8 cellular contexts compared by ENCODE assay signal in genomic region chr9:135959814-135960213, GRCh38. TPM values are rescaled to one million over a fixed set of nuclear protein-coding genes. Genes with fewer than 3 reads are reported as not detected.
DNase-seq lines count a peak whose midpoint lies in the region; ATAC-seq, FAIRE-seq and TF ChIP-seq lines count a peak whose summit lies in the region.

No MANE protein-coding gene starts in this region.

- peaks cover 3% of the 10 kb centered on the region; the same call in 1 of the 2 replicates for H4K20me1 ChIP-seq in HepG2 (ENCODE audit: insufficient read depth, low read length)

- TF ChIP-seq EP300 in HepG2 (IDR thresholded peaks at IDR 0.05; ENCODE audit: low read depth in 2 of 2, low read length in 2 of 2) (no peak), HepG2 (CRISPR knock-in tag; IDR thresholded peaks at IDR 0.05; ENCODE audit: borderline replicate concordance) (no peak), tibial nerve (IDR thresholded peaks at IDR 0.05) (no peak)

- POLR2A ChIA-PET in activated CD4-positive, alpha-beta T cell treated with anti-CD3 and anti-CD28 coated beads, Interleukin-2, amount 10 ng/mL, durations not matched to agents 7 days and 5 days (lab: Charles Lee): no interaction called here
- POLR2A ChIA-PET in HepG2 (lab: Yijun Ruan, JAX): interaction anchor here (2.1 kb wide), 1 partner anchor 158 kb away, joined by 6 read pairs; no protein-coding TSS in a partner anchor

- H3K9ac ChIP-seq in HepG2 (ENCODE audit: insufficient read depth, low read depth, low read length): peak overlapping the region; percentile 78

- H3K27ac ChIP-seq in ascending aorta (peak overlapping the region in 1 of 2 donors; percentile 91), HepG2 (ENCODE audit: extremely low read length, insufficient read depth, low read length) (no peak overlapping the region), tibial nerve (peak overlapping the region in 3 of 4 donors; percentile 79 to 95 (median 92))

- H3K4me3 ChIP-seq in ascending aorta (peak overlapping the region; percentile 67 to 96), HepG2 (replicated peaks in 1 of 3; ENCODE audit: insufficient read depth in 1 of 3, low read depth in 2 of 3, low read length in 3 of 3) (peak overlapping the region; percentile 90 to 98 (median 92)), tibial nerve (peak overlapping the region in 3 of 4 donors; percentile 84 to 99 (median 93))

- H3K27me3 ChIP-seq in ascending aorta: no peaks in the 10 kb centered on the region
- H3K27me3 ChIP-seq in HepG2 (ENCODE audit: control insufficient read depth in 1 of 2, insufficient read depth in 2 of 2, low read length in 2 of 2): peaks cover 6 to 17% of the 10 kb centered on the region in 2 experiments; a peak in 3 of 5 replicates
- H3K27me3 ChIP-seq in tibial nerve: no peaks in the 10 kb centered on the region

- no peak for TF ChIP-seq CTCF in ascending aorta (IDR thresholded peaks at IDR 0.05)
- no peak for TF ChIP-seq CTCF in HepG2 (CRISPR knock-in tag; IDR thresholded peaks at IDR 0.05)
- no peak for TF ChIP-seq CTCF in tibial nerve (IDR thresholded peaks at IDR 0.05)

- H3K4me2 ChIP-seq in HepG2 (ENCODE audit: low read depth, low read length): peak overlapping the region; percentile 73

- no peaks in the 10 kb centered on the region for H3K9me3 Mint-ChIP-seq in activated CD4-positive, alpha-beta T cell treated with anti-CD3 and anti-CD28 coated beads, Interleukin-2, amount 10 ng/mL, durations not matched to agents 7 days and 5 days

- H3K4me1 Mint-ChIP-seq in activated CD4-positive, alpha-beta T cell treated with anti-CD3 and anti-CD28 coated beads, Interleukin-2, amount 10 ng/mL, durations not matched to agents 7 days and 5 days: peaks cover 21% of the 10 kb centered on the region

- CTCF ChIA-PET in activated CD4-positive, alpha-beta T cell treated with anti-CD3 and anti-CD28 coated beads, Interleukin-2, amount 10 ng/mL, durations not matched to agents 7 days and 5 days (lab: Charles Lee): interaction anchor here (0.9 kb wide), 1 partner anchor 72 kb away, joined by 4 read pairs; no protein-coding TSS in a partner anchor
- CTCF ChIA-PET in HepG2 (lab: Yijun Ruan, JAX; ENCODE audit: low intra/inter-chr PET ratio, low total read pairs): no interaction called here

- no peak for DNase-seq in activated CD4-positive, alpha-beta T cell treated with anti-CD3 and anti-CD28 coated beads, Interleukin-2, amount 10 ng/mL, durations not matched to agents 7 days and 5 days
- DNase-seq in activated CD4-positive, alpha-beta T cell treated with anti-CD3 and anti-CD28 coated beads, Interleukin-2, amount 50 U/mL, for 48 hours: no peak
- no peak for DNase-seq in ascending aorta (ENCODE audit: low spot score in 2 of 2)
- no peak for DNase-seq in HepG2 (ENCODE audit: low spot score)
- DNase-seq in tibial nerve (ENCODE audit: low spot score in 2 of 2): no peak
- DNase-seq in activated CD4-positive, CD25-positive, alpha-beta regulatory T cell treated with anti-CD3 and anti-CD28 coated beads, Interleukin-2, amount 50 U/mL, for 72 hours: no peak
- no peak for DNase-seq in ureter (ENCODE audit: low spot score)

- H3K27me3 Mint-ChIP-seq in activated CD4-positive, alpha-beta T cell treated with anti-CD3 and anti-CD28 coated beads, Interleukin-2, amount 10 ng/mL, durations not matched to agents 7 days and 5 days: no peaks in the 10 kb centered on the region

- H2AFZ ChIP-seq in HepG2 (ENCODE audit: low read length): no peak overlapping the region

- 46% methylated on average over 8 of the region's 9 CpGs for WGBS in HepG2 (ENCODE audit: low lambda C conversion rate)
- WGBS in tibial nerve, 2 donors: 39 to 55% methylated on average over 9 of the region's 9 CpGs

- H3K27ac Mint-ChIP-seq in activated CD4-positive, alpha-beta T cell treated with anti-CD3 and anti-CD28 coated beads, Interleukin-2, amount 10 ng/mL, durations not matched to agents 7 days and 5 days: no peak overlapping the region

- H3K4me3 Mint-ChIP-seq in activated CD4-positive, alpha-beta T cell treated with anti-CD3 and anti-CD28 coated beads, Interleukin-2, amount 10 ng/mL, durations not matched to agents 7 days and 5 days: peak overlapping the region; percentile 82

- intact Hi-C loops in ascending aorta (cut with DNase I) (loop anchor here (2.0 to 5.0 kb wide), 2 partner anchors 92 to 1935 kb away; partner anchors contain the start of gene BRD3OS), HepG2 (cut with micrococcal nuclease; ENCODE audit: unreplicated experiment) (no loop called here)

- peaks cover 36% of the 10 kb centered on the region for H3K79me2 ChIP-seq in HepG2 (ENCODE audit: insufficient read depth, low read length)

- no peak for ATAC-seq in HepG2
- no peak for ATAC-seq in GM21528 (IDR thresholded peaks at IDR 0.05; ENCODE audit: low FRiP score, unreplicated experiment)

- TF ChIP-seq POLR2A in HepG2 (IDR thresholded peaks at IDR 0.05; ENCODE audit: insufficient read depth in 1 of 2, low read depth in 2 of 2, low read length in 2 of 2): no peak
- TF ChIP-seq POLR2A in tibial nerve (IDR thresholded peaks at IDR 0.05): no peak

- peaks cover under 1% of the 10 kb centered on the region for H3K36me3 Mint-ChIP-seq in activated CD4-positive, alpha-beta T cell treated with anti-CD3 and anti-CD28 coated beads, Interleukin-2, amount 10 ng/mL, durations not matched to agents 7 days and 5 days (ENCODE audit: low read depth)

- H3K36me3 ChIP-seq in ascending aorta (peaks cover 0 to 1% of the 10 kb centered on the region in 2 donors), HepG2 (replicated peaks in 1 of 2; ENCODE audit: control insufficient read depth in 1 of 2, insufficient read depth in 2 of 2, low read length in 2 of 2) (peaks cover 0 to 3% of the 10 kb centered on the region in 2 experiments; a peak in 2 of 5 replicates), tibial nerve (peaks cover 0 to 4% (median 0%) of the 10 kb centered on the region in 3 donors)

- no peak for TF ChIP-seq RAD21 in HepG2 (CRISPR knock-in tag; IDR thresholded peaks at IDR 0.05)

- FAIRE-seq in HepG2 (lab: Jason Lieb, UNC): peak; percentile 73

- H3K4me1 ChIP-seq in ascending aorta (peaks cover 3 to 12% of the 10 kb centered on the region in 2 donors), HepG2 (ENCODE audit: insufficient read depth, low read length) (peaks cover 34% of the 10 kb centered on the region), tibial nerve (peaks cover 0 to 34% (median 13%) of the 10 kb centered on the region in 4 donors)

- no peaks in the 10 kb centered on the region for H3K9me3 ChIP-seq in ascending aorta
- H3K9me3 ChIP-seq in HepG2 (ENCODE audit: low read length): no peaks in the 10 kb centered on the region
- H3K9me3 ChIP-seq in tibial nerve: no peaks in the 10 kb centered on the region

- BruUV-seq in HepG2 (replicated peaks; lab: Mats Ljungman, UMichigan): no TSS peak

- in situ Hi-C loops in HepG2 (cut with HindIII; ENCODE audit: extremely low pct_ligation_motif_present, low pct_unique_long_range_greater_than_20kb): loop anchor here (10.0 kb wide), 1 partner anchor 145 kb away; no protein-coding TSS in a partner anchor

RNA-seq across cellular contexts. Expression of gene UBAC1, which starts 1.4 kb away (rescaled TPM):
- total RNA-seq in activated CD4-positive, alpha-beta T cell treated with anti-CD3 and anti-CD28 coated beads, Interleukin-2, amount 10 ng/mL, durations not matched to agents 7 days and 5 days: 10 to 100 TPM; 29.7 to 32.6 TPM
- total RNA-seq in ascending aorta: 31.0 TPM
- total RNA-seq in HepG2 (2016; rRNA removed; fragmentation: Illumina TruSeq; extraction: Trizol): 28.7 and 32.2 TPM in 2 replicates
- 64.3 and 65.0 TPM in 2 replicates for total RNA-seq in HepG2 (2016; cell fraction: cytosol; rRNA removed; fragmentation: Illumina TruSeq; extraction: Trizol; ENCODE audit: low read depth)
- 24.0 and 31.6 TPM in 2 replicates for total RNA-seq in HepG2 (2016; cell fraction: insoluble cytoplasmic fraction; rRNA removed; fragmentation: Illumina TruSeq; extraction: Trizol)
- total RNA-seq in HepG2 (2016; cell fraction: membrane; rRNA removed; fragmentation: Illumina TruSeq; extraction: Trizol): 72.1 and 78.0 TPM in 2 replicates
- 18.2 and 19.5 TPM in 2 replicates for total RNA-seq in HepG2 (2016; cell fraction: nucleus; rRNA removed; fragmentation: Illumina TruSeq; extraction: Trizol)
- polyA plus RNA-seq in HepG2 (2011; rRNA removed): 30.2 and 34.1 TPM in 2 replicates
- polyA plus RNA-seq in HepG2 (2011; cell fraction: cytosol; rRNA removed): 21.2 and 27.8 TPM in 2 replicates
- 62.0 and 64.4 TPM in 2 replicates for polyA plus RNA-seq in HepG2 (2011; cell fraction: nucleus; rRNA removed)
- 11.8 and 12.0 TPM in 2 replicates for polyA plus RNA-seq in HepG2 (2012)
- polyA plus RNA-seq in HepG2 (2016; cell fraction: cytosol; fragmentation: Illumina TruSeq; extraction: Trizol; ENCODE audit: low read depth): 61.3 and 64.0 TPM in 2 replicates
- polyA plus RNA-seq in HepG2 (2016; cell fraction: insoluble cytoplasmic fraction; fragmentation: Illumina TruSeq; extraction: Trizol; ENCODE audit: low read depth): 30.7 and 32.1 TPM in 2 replicates
- 65.3 TPM in 2 replicates for polyA plus RNA-seq in HepG2 (2016; cell fraction: membrane; fragmentation: Illumina TruSeq; extraction: Trizol; ENCODE audit: low read depth)
- polyA plus RNA-seq in HepG2 (2016; cell fraction: nucleus; fragmentation: Illumina TruSeq; extraction: Trizol; ENCODE audit: insufficient read depth, low read depth): 36.3 and 39.7 TPM in 2 replicates
- polyA minus RNA-seq in HepG2 (2011; rRNA and poly(A)+ RNA removed; ENCODE audit: low replicate concordance): 13.4 and 58.0 TPM in 2 replicates
- 6.0 and 8.0 TPM in 2 replicates for polyA minus RNA-seq in HepG2 (2011; cell fraction: cytosol; rRNA and poly(A)+ RNA removed)
- 11.2 and 18.6 TPM in 2 replicates for polyA minus RNA-seq in HepG2 (2011; cell fraction: nucleus; rRNA and poly(A)+ RNA removed)
- 10 to 100 TPM; 48.6 to 61.4 (median 55.9) TPM for total RNA-seq in tibial nerve
- total RNA-seq in ureter: 34.2 TPM

RNA-seq across cellular contexts. Expression of gene CAMSAP1, which starts 52.5 kb away (rescaled TPM):
- 10 to 100 TPM; 20.4 to 22.7 TPM for total RNA-seq in activated CD4-positive, alpha-beta T cell treated with anti-CD3 and anti-CD28 coated beads, Interleukin-2, amount 10 ng/mL, durations not matched to agents 7 days and 5 days
- total RNA-seq in ascending aorta: 10.1 TPM
- total RNA-seq in HepG2 (2016; rRNA removed; fragmentation: Illumina TruSeq; extraction: Trizol): 10.2 and 12.4 TPM in 2 replicates
- total RNA-seq in HepG2 (2016; cell fraction: cytosol; rRNA removed; fragmentation: Illumina TruSeq; extraction: Trizol; ENCODE audit: low read depth): 177 and 181 TPM in 2 replicates
- 8.9 and 16.6 TPM in 2 replicates for total RNA-seq in HepG2 (2016; cell fraction: insoluble cytoplasmic fraction; rRNA removed; fragmentation: Illumina TruSeq; extraction: Trizol)
- total RNA-seq in HepG2 (2016; cell fraction: membrane; rRNA removed; fragmentation: Illumina TruSeq; extraction: Trizol): 41.6 and 42.6 TPM in 2 replicates
- 13.3 and 18.1 TPM in 2 replicates for total RNA-seq in HepG2 (2016; cell fraction: nucleus; rRNA removed; fragmentation: Illumina TruSeq; extraction: Trizol)
- 3.8 and 4.1 TPM in 2 replicates for polyA plus RNA-seq in HepG2 (2011; rRNA removed)
- 4.6 and 6.9 TPM in 2 replicates for polyA plus RNA-seq in HepG2 (2011; cell fraction: cytosol; rRNA removed)
- 5.7 and 6.6 TPM in 2 replicates for polyA plus RNA-seq in HepG2 (2011; cell fraction: nucleus; rRNA removed)
- polyA plus RNA-seq in HepG2 (2012): 6.8 and 8.3 TPM in 2 replicates
- polyA plus RNA-seq in HepG2 (2016; cell fraction: cytosol; fragmentation: Illumina TruSeq; extraction: Trizol; ENCODE audit: low read depth): 0.67 and 0.97 TPM in 2 replicates
- polyA plus RNA-seq in HepG2 (2016; cell fraction: insoluble cytoplasmic fraction; fragmentation: Illumina TruSeq; extraction: Trizol; ENCODE audit: low read depth): 8.6 and 9.1 TPM in 2 replicates
- polyA plus RNA-seq in HepG2 (2016; cell fraction: membrane; fragmentation: Illumina TruSeq; extraction: Trizol; ENCODE audit: low read depth): 2.4 and 2.5 TPM in 2 replicates
- polyA plus RNA-seq in HepG2 (2016; cell fraction: nucleus; fragmentation: Illumina TruSeq; extraction: Trizol; ENCODE audit: insufficient read depth, low read depth): 13.6 and 16.2 TPM in 2 replicates
- 13.5 and 58.6 TPM in 2 replicates for polyA minus RNA-seq in HepG2 (2011; rRNA and poly(A)+ RNA removed; ENCODE audit: low replicate concordance)
- polyA minus RNA-seq in HepG2 (2011; cell fraction: cytosol; rRNA and poly(A)+ RNA removed): 18.0 and 25.6 TPM in 2 replicates
- 10.9 and 12.2 TPM in 2 replicates for polyA minus RNA-seq in HepG2 (2011; cell fraction: nucleus; rRNA and poly(A)+ RNA removed)
- total RNA-seq in tibial nerve: 10 to 100 TPM; 27.6 to 40.8 (median 35.7) TPM
- 35.8 TPM for total RNA-seq in ureter
